Comparison of ENCODE assay signal across 1 cellular context in the genomic region with DNA sequence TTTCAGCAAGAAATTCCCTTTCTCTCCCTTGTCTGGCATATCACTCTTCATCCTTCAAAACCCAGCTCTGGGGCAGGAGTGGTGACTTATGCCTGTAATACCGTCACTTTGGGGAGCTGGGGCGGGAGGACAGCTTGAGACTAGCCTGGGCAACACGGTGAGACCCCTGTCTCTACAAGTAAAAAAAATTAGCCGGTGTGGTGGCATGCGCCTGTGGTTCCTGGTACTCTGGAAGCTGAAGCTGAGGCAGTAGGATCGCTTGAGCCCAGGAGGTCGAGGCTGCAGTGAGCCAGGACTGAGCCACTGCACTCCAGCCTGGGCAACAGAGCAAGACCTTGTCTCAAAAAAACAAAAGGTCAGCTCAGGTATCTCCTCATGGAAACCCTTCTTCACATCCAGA.
TF ChIP-seq lines count a peak whose summit lies in the region.

No MANE protein-coding gene starts in this region.

TF ChIP-seq in endothelial cell of umbilical vein, 7 proteins besides CTCF, POLR2A, EP300 and RAD21 (continued from another document):
- no peak for TF ChIP-seq JUN (IDR thresholded peaks at IDR 0.05; ENCODE audit: borderline replicate concordance, insufficient read depth, insufficient read length, low read depth)
